ENCODE assay signal across 27 cellular contexts in the genomic region with DNA sequence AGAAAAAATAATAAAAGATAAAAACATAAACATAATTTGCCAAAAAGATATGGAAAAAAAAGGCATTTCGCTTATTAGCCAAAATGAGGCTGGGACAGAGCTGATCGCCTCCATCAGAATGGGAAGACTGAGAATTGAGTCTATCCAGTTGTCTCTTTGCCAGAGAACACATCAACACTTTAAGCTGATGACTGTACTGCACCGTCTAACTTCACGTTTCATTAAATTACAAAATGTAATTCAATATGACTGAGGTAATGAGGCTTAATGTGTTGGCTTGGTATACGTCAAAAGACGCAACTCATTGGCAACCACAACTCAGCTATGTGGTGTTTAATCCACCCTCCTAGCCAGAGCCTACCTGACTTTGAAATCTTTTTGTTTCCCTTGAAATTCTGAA.
A peak's percentile ranks its signal among the peaks of the same experiment; 100 is the strongest.
DNase-seq lines count a peak whose midpoint lies in the region; ATAC-seq and TF ChIP-seq lines count a peak whose summit lies in the region.
"Had no signal": no experiment of that assay in that cellular context is flagged by ENCODE, and none has a peak within 500 bp of the region (broad histone marks: within the 10 kb centered on the region; RNA-seq: fewer than 3 reads in every experiment).

No MANE protein-coding gene starts in this region.

- H3K4me2 ChIP-seq in SK-N-SH (no peak overlapping the region), MM.1S (ENCODE audit: low read depth, low read length) (no peak overlapping the region)
- H3K4me2 ChIP-seq: GM23338, hepatocyte had no signal

- TF ChIP-seq RAD21 in SK-N-SH (IDR thresholded peaks at IDR 0.05; ENCODE audit: low read length), result no peak

- H3K79me2 ChIP-seq in SK-N-SH (ENCODE audit: insufficient read depth) (no peaks in the 10 kb centered on the region), MM.1S (ENCODE audit: low read length) (no peaks in the 10 kb centered on the region)
- H3K79me2 ChIP-seq: hepatocyte had no signal

- CTCF ChIA-PET in SK-N-SH (lab: Yijun Ruan, JAX), result interaction anchor here (0.9 kb wide), 1 partner anchor 19 kb away, joined by 3 read pairs; no protein-coding TSS in a partner anchor

- no peak overlapping the region for H3K27ac ChIP-seq in SK-N-SH (ENCODE audit: low read depth in 2 of 2, low read length in 1 of 2)
- no peak overlapping the region for H3K27ac ChIP-seq in MM.1S (ENCODE audit: low read length)
- H3K27ac ChIP-seq: epithelial cell of prostate, hepatocyte, right lobe of liver, uterus had no signal

- H3K9me2 ChIP-seq in SK-N-SH (no peaks in the 10 kb centered on the region), MM.1S (replicated peaks; ENCODE audit: insufficient read depth, low read length) (no peaks in the 10 kb centered on the region)

- DNase-seq in SK-N-SH, result no peak
- peak; percentile 82 for DNase-seq in NCI-H446 treated with DMSO at 0.1 percent for 48 hours (lab: John Stamatoyannopoulos, UW)
- peak; percentile 36 for DNase-seq in fibroblast of gingiva (ENCODE audit: low read depth)
- DNase-seq in retinal pigment epithelial cell (ENCODE audit: low read depth), result peak; percentile 91
- DNase-seq in HK-2 (ENCODE audit: unreplicated experiment), result no peak
- no peak for DNase-seq in MM.1S
- DNase-seq: activated B cell treated with CpG ODN at 0.5 μM for 24 hours; activated CD4-positive, alpha-beta T cell treated with anti-CD3 and anti-CD28 coated beads, Interleukin-2, amount 50 U/mL, for 4 hours; CD8-positive, alpha-beta memory T cell; DMS53; immature natural killer cell; KG1; natural killer cell; NCI-H1930; NCI-H526 treated with DMSO at 0.1 percent for 48 hours; OCI-M1; right lobe of liver; stimulated activated CD4-positive, alpha-beta T cell treated with anti-CD3 and anti-CD28 coated beads, Interleukin-4, amount 100 ng/mL, for 4 hours; stimulated activated naive CD4-positive, alpha-beta T cell; SW 1271; uterus had no signal

- 33% methylated on average over 6 of the region's 6 CpGs for WGBS in SK-N-SH (ENCODE audit: low lambda C conversion rate)

- no peaks in the 10 kb centered on the region for H4K20me1 ChIP-seq in SK-N-SH (ENCODE audit: insufficient read depth)
- H4K20me1 ChIP-seq in MM.1S (ENCODE audit: insufficient read depth, low read length), result no peaks in the 10 kb centered on the region

- TF ChIP-seq CTCF in SK-N-SH (IDR thresholded peaks at IDR 0.05) (no peak), retinal pigment epithelial cell (conservative IDR thresholded peaks at IDR 0.05; ENCODE audit: low read depth, low read length) (no peak), MM.1S (IDR thresholded peaks at IDR 0.05; ENCODE audit: low read length) (no peak)

- no peaks in the 10 kb centered on the region for H3K27me3 ChIP-seq in SK-N-SH (ENCODE audit: insufficient read depth)
- H3K27me3 ChIP-seq in MM.1S (replicated peaks; ENCODE audit: insufficient read depth, low read length), result no peaks in the 10 kb centered on the region
- H3K27me3 ChIP-seq: hepatocyte, right lobe of liver, uterus had no signal

- POLR2A ChIA-PET in SK-N-SH (lab: Yijun Ruan, JAX), result no interaction called here

- no peak for TF ChIP-seq EP300 in SK-N-SH (IDR thresholded peaks at IDR 0.05; ENCODE audit: borderline replicate concordance in 1 of 2, low read depth in 1 of 2, low read length in 1 of 2)

- H3K9me3 ChIP-seq in SK-N-SH (no peaks in the 10 kb centered on the region; the same call in 1 of the 2 replicates), MM.1S (replicated peaks; ENCODE audit: insufficient read depth, low read length) (no peaks in the 10 kb centered on the region)
- H3K9me3 ChIP-seq: right lobe of liver, uterus had no signal

- H3K9ac ChIP-seq in SK-N-SH (no peak overlapping the region), MM.1S (ENCODE audit: low read length) (no peak overlapping the region)

- no peak overlapping the region for H2AFZ ChIP-seq in SK-N-SH (ENCODE audit: low read depth)
- H2AFZ ChIP-seq in MM.1S (ENCODE audit: low read length), result no peak overlapping the region
- H2AFZ ChIP-seq: GM23338, hepatocyte had no signal

- H3K4me1 ChIP-seq in SK-N-SH (ENCODE audit: control insufficient read depth in 1 of 2, insufficient read depth in 2 of 2, low read depth in 1 of 2, low read length in 1 of 2), result no peaks in the 10 kb centered on the region; a peak in 1 of 4 replicates
- no peaks in the 10 kb centered on the region for H3K4me1 ChIP-seq in MM.1S (ENCODE audit: low read length)
- H3K4me1 ChIP-seq: right lobe of liver, uterus had no signal

- H3K4me3 ChIP-seq in SK-N-SH (ENCODE audit: low read depth in 2 of 2, low read length in 1 of 2) (no peak overlapping the region), retinal pigment epithelial cell (ENCODE audit: low read length) (no peak overlapping the region), MM.1S (ENCODE audit: low read length) (no peak overlapping the region)
- H3K4me3 ChIP-seq: GM23338, hepatocyte, right lobe of liver, uterus had no signal

- H3F3A ChIP-seq in SK-N-SH (replicated peaks; ENCODE audit: insufficient read depth) (no peaks in the 10 kb centered on the region), MM.1S (ENCODE audit: insufficient read depth, low read length) (no peaks in the 10 kb centered on the region)

- no peaks in the 10 kb centered on the region for H3K36me3 ChIP-seq in SK-N-SH (replicated peaks in 1 of 2; ENCODE audit: control insufficient read depth in 1 of 2, insufficient read depth in 2 of 2, low read length in 1 of 2)
- H3K36me3 ChIP-seq in MM.1S (replicated peaks; ENCODE audit: insufficient read depth, low read length), result no peaks in the 10 kb centered on the region
- H3K36me3 ChIP-seq: right lobe of liver, uterus had no signal

- ATAC-seq in SK-N-SH treated with all-trans-retinoic acid at 6 μM for 48 hours (no peak), HG03025 (IDR thresholded peaks at IDR 0.05; ENCODE audit: low FRiP score, unreplicated experiment) (no peak)
- ATAC-seq: activated naive CD4-positive, alpha-beta T cell treated with anti-CD3 and anti-CD28 coated beads, Interleukin-2, amount 50 U/mL, for 72 hours; GM23338; natural killer cell; right lobe of liver had no signal

TF ChIP-seq in SK-N-SH treated with all-trans-retinoic acid at 6 μM for 48 hours, 23 proteins besides CTCF, POLR2A, EP300 and RAD21:
- peak; percentile 47 for TF ChIP-seq ISL1 (CRISPR knock-in tag; IDR thresholded peaks at IDR 0.05)
- TF ChIP-seq ZFP30 (CRISPR knock-in tag; IDR thresholded peaks at IDR 0.05), result no peak

TF ChIP-seq in SK-N-SH, 30 proteins besides CTCF, POLR2A, EP300 and RAD21 (continues in another document):
- TF ChIP-seq CHD2 (IDR thresholded peaks at IDR 0.05; ENCODE audit: low read length, partially characterized antibody) (no peak), JUND (IDR thresholded peaks at IDR 0.05) (no peak), EZH2phosphoT487 (IDR thresholded peaks at IDR 0.05; ENCODE audit: borderline replicate concordance, low read depth) (no peak), ELF1 (IDR thresholded peaks at IDR 0.05) (no peak), MEF2A (IDR thresholded peaks at IDR 0.05; ENCODE audit: borderline replicate concordance, low read depth) (no peak), RCOR1 (IDR thresholded peaks at IDR 0.05; ENCODE audit: low read length) (no peak), FOSL2 (IDR thresholded peaks at IDR 0.05; ENCODE audit: borderline replicate concordance, low read depth) (no peak), FOXM1 (IDR thresholded peaks at IDR 0.05; ENCODE audit: low read depth) (no peak), POLR2AphosphoS5 (IDR thresholded peaks at IDR 0.05; ENCODE audit: low read depth, low read length) (no peak), SMC3 (IDR thresholded peaks at IDR 0.05; ENCODE audit: low read depth, low read length) (no peak), GATA2 (CRISPR knock-in tag; IDR thresholded peaks at IDR 0.05) (no peak), NFIC (IDR thresholded peaks at IDR 0.05; ENCODE audit: borderline replicate concordance) (no peak), TCF12 (IDR thresholded peaks at IDR 0.05) (no peak), RFX5 (IDR thresholded peaks at IDR 0.05; ENCODE audit: low read length) (no peak)
- TF ChIP-seq, protein P1, sequence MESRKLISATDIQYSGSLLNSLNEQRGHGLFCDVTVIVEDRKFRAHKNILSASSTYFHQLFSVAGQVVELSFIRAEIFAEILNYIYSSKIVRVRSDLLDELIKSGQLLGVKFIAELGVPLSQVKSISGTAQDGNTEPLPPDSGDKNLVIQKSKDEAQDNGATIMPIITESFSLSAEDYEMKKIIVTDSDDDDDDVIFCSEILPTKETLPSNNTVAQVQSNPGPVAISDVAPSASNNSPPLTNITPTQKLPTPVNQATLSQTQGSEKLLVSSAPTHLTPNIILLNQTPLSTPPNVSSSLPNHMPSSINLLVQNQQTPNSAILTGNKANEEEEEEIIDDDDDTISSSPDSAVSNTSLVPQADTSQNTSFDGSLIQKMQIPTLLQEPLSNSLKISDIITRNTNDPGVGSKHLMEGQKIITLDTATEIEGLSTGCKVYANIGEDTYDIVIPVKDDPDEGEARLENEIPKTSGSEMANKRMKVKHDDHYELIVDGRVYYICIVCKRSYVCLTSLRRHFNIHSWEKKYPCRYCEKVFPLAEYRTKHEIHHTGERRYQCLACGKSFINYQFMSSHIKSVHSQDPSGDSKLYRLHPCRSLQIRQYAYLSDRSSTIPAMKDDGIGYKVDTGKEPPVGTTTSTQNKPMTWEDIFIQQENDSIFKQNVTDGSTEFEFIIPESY (IDR thresholded peaks at IDR 0.05; ENCODE audit: borderline replicate concordance, low read depth), result no peak
- TF ChIP-seq, protein P2, sequence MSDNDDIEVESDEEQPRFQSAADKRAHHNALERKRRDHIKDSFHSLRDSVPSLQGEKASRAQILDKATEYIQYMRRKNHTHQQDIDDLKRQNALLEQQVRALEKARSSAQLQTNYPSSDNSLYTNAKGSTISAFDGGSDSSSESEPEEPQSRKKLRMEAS (IDR thresholded peaks at IDR 0.05; ENCODE audit: low read depth), result no peak

Comparison
In these comparisons a context has a peak if more than half of its experiments do, and no peak if none do; other contexts are left out.
1. DNase-seq: peak in NCI-H446 treated with DMSO at 0.1 percent for 48 hours (single experiment), fibroblast of gingiva (single experiment) and retinal pigment epithelial cell (single experiment); none in SK-N-SH (single experiment), HK-2 (single experiment) and MM.1S (single experiment).